In genomic region chr1:114145504-114146160, GRCh38 we compare ENCODE assay signal across 20 cellular contexts. TPM values are rescaled to one million over a fixed set of nuclear protein-coding genes. Genes with fewer than 3 reads are reported as not detected.
"Had no signal": no experiment of that assay in that cellular context is flagged by ENCODE, and none has a peak within 500 bp of the region (broad histone marks: within the 10 kb centered on the region; RNA-seq: fewer than 3 reads in every experiment).

No MANE protein-coding gene starts in this region.

- H3K9me3 ChIP-seq: left lung, thyroid gland had no signal

- DNase-seq: activated CD4-positive, alpha-beta memory T cell treated with anti-CD3 and anti-CD28 coated beads for 36 hours; activated CD4-positive, alpha-beta T cell treated with anti-CD3 and anti-CD28 coated beads for 36 hours; activated naive CD8-positive, alpha-beta T cell treated with anti-CD3 and anti-CD28 coated beads for 36 hours; activated T-cell treated with anti-CD3 and anti-CD28 coated beads for 4 hours; amniotic stem cell; foreskin melanocyte; hypothalamus; left lung; midbrain; nephron progenitor cell; occipital lobe; retina; stimulated activated naive CD4-positive, alpha-beta T cell; T-helper 2 cell; thyroid gland; WERI-Rb-1 had no signal

- H3K27ac ChIP-seq: epithelial cell of prostate, left lung, thyroid gland, WERI-Rb-1 had no signal

- ATAC-seq: activated CD4-positive, alpha-beta T cell treated with anti-CD3 and anti-CD28 coated beads for 36 hours; left lung had no signal

- H3K4me1 ChIP-seq: left lung, thyroid gland had no signal

- H3K4me3 ChIP-seq: left lung, thyroid gland had no signal

- H3K27me3 ChIP-seq: thyroid gland had no signal

- H3K36me3 ChIP-seq: left lung, thyroid gland, WERI-Rb-1 had no signal

RNA-seq across cellular contexts. Expression of gene SYT6, which starts 8.0 kb away (rescaled TPM):
- total RNA-seq: activated CD4-positive, alpha-beta memory T cell treated with anti-CD3 and anti-CD28 coated beads for 36 hours; activated CD4-positive, alpha-beta T cell treated with anti-CD3 and anti-CD28 coated beads for 36 hours; activated naive CD8-positive, alpha-beta T cell treated with anti-CD3 and anti-CD28 coated beads for 36 hours; dermis microvascular lymphatic vessel endothelial cell; kidney epithelial cell; left lung; lung microvascular endothelial cell had no signal
